ENCODE assay signal across 10 cellular contexts in genomic region chr2:38535404-38535744, GRCh38.
A peak's percentile ranks its signal among the peaks of the same experiment; 100 is the strongest.
DNase-seq lines count a peak whose midpoint lies in the region; ATAC-seq and TF ChIP-seq lines count a peak whose summit lies in the region.
"Had no signal": no experiment of that assay in that cellular context is flagged by ENCODE, and none has a peak within 500 bp of the region (broad histone marks: within the 10 kb centered on the region; RNA-seq: fewer than 3 reads in every experiment).

No MANE protein-coding gene starts in this region.

- H3K4me3 ChIP-seq in CD8-positive, alpha-beta memory T cell (ENCODE audit: low read length), result no peak overlapping the region
- H3K4me3 ChIP-seq in PC-9 (no peak overlapping the region), fibroblast of pulmonary artery (replicated peaks; ENCODE audit: low read depth, low read length) (peak overlapping the region; percentile 56), ovary (peak overlapping the region; percentile 46), BE2C (ENCODE audit: low read depth, low read length) (no peak overlapping the region), trophoblast cell (ENCODE audit: low read depth, low read length) (no peak overlapping the region)

- H2AFZ ChIP-seq in PC-9, result no peak overlapping the region
- no peak overlapping the region for H2AFZ ChIP-seq in trophoblast cell (ENCODE audit: insufficient read depth, low read length, poor library complexity)

- ATAC-seq in HG03097 (IDR thresholded peaks at IDR 0.05; ENCODE audit: low FRiP score, unreplicated experiment), result no peak
- ATAC-seq in esophagus mucosa, result no peak

- H2AK5ac ChIP-seq in trophoblast cell (ENCODE audit: low read length), result no peak overlapping the region

- H3K27ac ChIP-seq in CD8-positive, alpha-beta memory T cell (ENCODE audit: low read depth, low read length), result no peak overlapping the region
- H3K27ac ChIP-seq in PC-9 (no peak overlapping the region), ovary (no peak overlapping the region), trophoblast cell (ENCODE audit: low read depth, low read length) (no peak overlapping the region)
- H3K27ac ChIP-seq: RWPE1, thyroid gland had no signal

- no peaks in the 10 kb centered on the region for H3K9me3 ChIP-seq in CD8-positive, alpha-beta memory T cell (ENCODE audit: low read length)
- H3K9me3 ChIP-seq in PC-9 (ENCODE audit: insufficient read depth, low read depth) (no peaks in the 10 kb centered on the region), ovary (no peaks in the 10 kb centered on the region), BE2C (no peaks in the 10 kb centered on the region), trophoblast cell (ENCODE audit: insufficient read depth, low read depth, low read length) (no peaks in the 10 kb centered on the region)
- H3K9me3 ChIP-seq: thyroid gland had no signal

- H3K27ac Mint-ChIP-seq in CD8-positive, alpha-beta memory T cell, result no peak overlapping the region

- 79 to 87% (median 83%) methylated on average over 11 of the region's 11 CpGs for WGBS in ovary, 3 donors
- no CpG with 5 or more reads among the region's 11 CpGs for WGBS in trophoblast cell (ENCODE audit: extremely low coverage, insufficient coverage, insufficient read length)

- BruUV-seq in PC-9 (replicated peaks; lab: Mats Ljungman, UMichigan), result no TSS peak

- TF ChIP-seq CTCF in PC-9 (conservative IDR thresholded peaks at IDR 0.05) (no peak), fibroblast of pulmonary artery (IDR thresholded peaks at IDR 0.05; ENCODE audit: low read length, missing control alignments) (no peak), ovary (IDR thresholded peaks at IDR 0.05) (no peak), BE2C (IDR thresholded peaks at IDR 0.05; ENCODE audit: low read depth, low read length) (no peak)

- peaks cover 9 to 12% of the 10 kb centered on the region in 2 donors for H3K27me3 Mint-ChIP-seq in CD8-positive, alpha-beta memory T cell

- H3K9me3 Mint-ChIP-seq in CD8-positive, alpha-beta memory T cell, result no peaks in the 10 kb centered on the region

- H3K4me2 ChIP-seq in PC-9, result peak overlapping the region; percentile 96
- H3K4me2 ChIP-seq in trophoblast cell (ENCODE audit: low read length), result no peak overlapping the region

- TF ChIP-seq POLR2A in ovary (IDR thresholded peaks at IDR 0.05), result no peak

- H2BK12ac ChIP-seq in trophoblast cell (ENCODE audit: low read length), result no peak overlapping the region

- H3K36me3 ChIP-seq in CD8-positive, alpha-beta memory T cell (ENCODE audit: insufficient read depth, low read length), result no peaks in the 10 kb centered on the region
- H3K36me3 ChIP-seq in PC-9 (ENCODE audit: low read depth) (no peaks in the 10 kb centered on the region), ovary (no peaks in the 10 kb centered on the region), BE2C (no peaks in the 10 kb centered on the region), trophoblast cell (ENCODE audit: control insufficient read depth in 1 of 2, insufficient read depth in 2 of 2, low read length in 2 of 2) (no peaks in the 10 kb centered on the region)
- H3K36me3 ChIP-seq: thyroid gland had no signal

- H4K8ac ChIP-seq in trophoblast cell (ENCODE audit: low read depth, low read length), result no peak overlapping the region

- H3K4ac ChIP-seq in trophoblast cell (ENCODE audit: low read depth, low read length), result no peak overlapping the region

- no peaks in the 10 kb centered on the region for H3F3A ChIP-seq in PC-9 (ENCODE audit: insufficient read depth, low read depth)

- intact Hi-C loops in PC-9 (cut with micrococcal nuclease; ENCODE audit: unreplicated experiment) (no loop called here), ovary (cut with DNase I) (loop anchor here in 3 of 4 donors (5.0 to 10.0 kb wide), 5 partner anchors 59 to 221 kb away; partner anchors contain the start of gene ATL2 (in 1 of the 3))

- H3K36me3 Mint-ChIP-seq in CD8-positive, alpha-beta memory T cell, result peaks cover 0 to 2% (median 0%) of the 10 kb centered on the region in 3 donors

- H3K9me2 ChIP-seq in PC-9 (ENCODE audit: insufficient read depth), result no peaks in the 10 kb centered on the region

- no peak overlapping the region for H2BK5ac ChIP-seq in trophoblast cell (ENCODE audit: low read depth, low read length, poor library complexity)

- no peak overlapping the region for H3K18ac ChIP-seq in trophoblast cell (ENCODE audit: low read length)

- H3K79me2 ChIP-seq in PC-9 (ENCODE audit: low read depth), result no peaks in the 10 kb centered on the region
- H3K79me2 ChIP-seq in trophoblast cell (ENCODE audit: control insufficient read depth, insufficient read depth, low read length, poor library complexity), result no peaks in the 10 kb centered on the region

- H3K27me3 ChIP-seq in CD8-positive, alpha-beta memory T cell (ENCODE audit: insufficient read depth, low read length, poor library complexity, severe bottlenecking), result no peaks in the 10 kb centered on the region
- H3K27me3 ChIP-seq in PC-9 (ENCODE audit: insufficient read depth, low read depth), result no peaks in the 10 kb centered on the region
- no peaks in the 10 kb centered on the region for H3K27me3 ChIP-seq in ovary
- no peaks in the 10 kb centered on the region for H3K27me3 ChIP-seq in BE2C
- H3K27me3 ChIP-seq in trophoblast cell (ENCODE audit: insufficient read depth, low read length), result no peaks in the 10 kb centered on the region
- H3K27me3 ChIP-seq: thyroid gland had no signal

- H4K91ac ChIP-seq in trophoblast cell (ENCODE audit: low read depth, low read length), result no peak overlapping the region

- CTCF ChIA-PET in CD8-positive, alpha-beta memory T cell (lab: Charles Lee), result interaction anchor here (0.7 to 3.2 kb wide), 20 partner anchors 9 to 240 kb away, joined by 3 to 19 read pairs (median 3); no protein-coding TSS in a partner anchor
- CTCF ChIA-PET in PC-9 (lab: Charles Lee), result interaction anchor here (1.0 kb wide), 1 partner anchor 41 kb away, joined by 3 read pairs; no protein-coding TSS in a partner anchor

- H3K4me1 ChIP-seq in CD8-positive, alpha-beta memory T cell (ENCODE audit: insufficient read depth, low read length), result no peaks in the 10 kb centered on the region
- H3K4me1 ChIP-seq in PC-9 (replicated peaks; ENCODE audit: insufficient read depth), result no peaks in the 10 kb centered on the region
- H3K4me1 ChIP-seq in ovary (ENCODE audit: insufficient read depth), result no peaks in the 10 kb centered on the region
- H3K4me1 ChIP-seq in BE2C, result no peaks in the 10 kb centered on the region
- H3K4me1 ChIP-seq in trophoblast cell (ENCODE audit: control insufficient read depth in 1 of 2, insufficient read depth in 2 of 2, low read length in 2 of 2), result no peaks in the 10 kb centered on the region

- H3K14ac ChIP-seq in trophoblast cell (ENCODE audit: low read length), result no peak overlapping the region

- peaks cover 3 to 8% (median 3%) of the 10 kb centered on the region in 3 donors for H3K4me1 Mint-ChIP-seq in CD8-positive, alpha-beta memory T cell

- no peaks in the 10 kb centered on the region for H4K20me1 ChIP-seq in PC-9 (ENCODE audit: insufficient read depth)

- H3K4me3 Mint-ChIP-seq in CD8-positive, alpha-beta memory T cell, result peak overlapping the region in 4 of 7 donors; percentile 34 to 69 (median 58)

- H3K23ac ChIP-seq in trophoblast cell (ENCODE audit: low read length), result no peak overlapping the region

- no peak for TF ChIP-seq EP300 in ovary (IDR thresholded peaks at IDR 0.05)

- H2BK120ac ChIP-seq in trophoblast cell (ENCODE audit: insufficient read depth, low read length, poor library complexity), result no peak overlapping the region

- no peak overlapping the region for H3K9ac ChIP-seq in trophoblast cell (ENCODE audit: low read length)

- no peak overlapping the region for H4K12ac ChIP-seq in trophoblast cell (ENCODE audit: low read depth, low read length)

- POLR2A ChIA-PET in CD8-positive, alpha-beta memory T cell (lab: Charles Lee), result interaction anchor here (1.0 kb wide), 1 partner anchor 216 kb away, joined by 3 read pairs; the partner anchor contains the start of gene SRSF7
- POLR2A ChIA-PET in PC-9 (lab: Charles Lee; ENCODE audit: unreplicated experiment), result no interaction called here

- H3K79me1 ChIP-seq in trophoblast cell (ENCODE audit: low read length), result no peaks in the 10 kb centered on the region

- no peak for DNase-seq in CD8-positive, alpha-beta memory T cell
- DNase-seq in PC-9, result no peak
- no peak for DNase-seq in fibroblast of pulmonary artery (ENCODE audit: low read depth)
- no peak for DNase-seq in ovary
- no peak for DNase-seq in BE2C
- no peak for DNase-seq in trophoblast cell

Comparison
In these comparisons a context has a peak if more than half of its experiments do, and no peak if none do; other contexts are left out.
1. H3K4me3 ChIP-seq: peak in fibroblast of pulmonary artery (single experiment) and ovary (single experiment); none in CD8-positive, alpha-beta memory T cell (single experiment), PC-9 (single experiment), BE2C (single experiment) and trophoblast cell (single experiment).